Comparison of ENCODE assay signal across 9 cellular contexts in genomic region chr9:112059145-112059979, GRCh38.
DNase-seq lines count a peak whose midpoint lies in the region; ATAC-seq and TF ChIP-seq lines count a peak whose summit lies in the region.
"Had no signal": no experiment of that assay in that cellular context is flagged by ENCODE, and none has a peak within 500 bp of the region (broad histone marks: within the 10 kb centered on the region; RNA-seq: fewer than 3 reads in every experiment).

No MANE protein-coding gene starts in this region.

- intact Hi-C loops in psoas muscle (cut with DNase I): no loop called here

- peaks cover 10% of the 10 kb centered on the region for H3K4me1 ChIP-seq in psoas muscle

- H3K4me3 ChIP-seq in foreskin fibroblast (ENCODE audit: low read depth in 1 of 2, low read length in 2 of 2) (no peak overlapping the region), psoas muscle (no peak overlapping the region)

- no peaks in the 10 kb centered on the region for H3K36me3 ChIP-seq in psoas muscle (ENCODE audit: insufficient read depth in 1 of 2, low read depth in 1 of 2)

- ATAC-seq in psoas muscle (peak; percentile 33 to 54 (median 39)), GM21528 (IDR thresholded peaks at IDR 0.05; ENCODE audit: low FRiP score, unreplicated experiment) (no peak), GM19324 (IDR thresholded peaks at IDR 0.05; ENCODE audit: low FRiP score, unreplicated experiment) (no peak), GM21381 (IDR thresholded peaks at IDR 0.05; ENCODE audit: unreplicated experiment) (no peak)

- CTCF ChIA-PET in RWPE1 (lab: Yijun Ruan, JAX): interaction anchor here (1.8 kb wide), 1 partner anchor 15 kb away, joined by 5 read pairs; no protein-coding TSS in a partner anchor

- no peaks in the 10 kb centered on the region for H3K27me3 ChIP-seq in psoas muscle (ENCODE audit: insufficient read depth in 3 of 3, low read length in 2 of 3)

- POLR2A ChIA-PET in RWPE1 (lab: Yijun Ruan, JAX; ENCODE audit: low non-redundant PET): no interaction called here

- TF ChIP-seq CTCF in RWPE1 (conservative IDR thresholded peaks at IDR 0.05; ENCODE audit: low read depth): no peak
- no peak for TF ChIP-seq CTCF in foreskin fibroblast (IDR thresholded peaks at IDR 0.05; ENCODE audit: low read depth, low read length)
- no peak for TF ChIP-seq CTCF in psoas muscle (IDR thresholded peaks at IDR 0.05)

- 37 to 48% (median 41%) methylated on average over 13 of the region's 13 CpGs for WGBS in psoas muscle, 3 donors

- peak; percentile 94 for DNase-seq in CD1c-positive myeloid dendritic cell (ENCODE audit: extremely low spot score)
- DNase-seq in RWPE1 (ENCODE audit: low spot score): peak; percentile 57
- DNase-seq in foreskin fibroblast: peak; percentile 91 to 94
- DNase-seq in psoas muscle: no peak
- no peak for DNase-seq in activated CD4-positive, alpha-beta T cell treated with anti-CD3 and anti-CD28 coated beads for 4 hours

- H3K27ac ChIP-seq in RWPE1: peak overlapping the region; percentile 14; the same call in 1 of the 2 replicates
- peak overlapping the region; percentile 47 for H3K27ac ChIP-seq in psoas muscle
- H3K27ac ChIP-seq: VCaP had no signal

- no peaks in the 10 kb centered on the region for H3K9me3 ChIP-seq in psoas muscle

Comparison
In these comparisons a context has a peak if more than half of its experiments do, and no peak if none do; other contexts are left out.
1. DNase-seq: peak in CD1c-positive myeloid dendritic cell (single experiment), RWPE1 (single experiment) and foreskin fibroblast (2 of 2); none in psoas muscle (0 of 2) and activated CD4-positive, alpha-beta T cell treated with anti-CD3 and anti-CD28 coated beads for 4 hours (0 of 2).
2. ATAC-seq: peak in psoas muscle (4 of 4); none in GM21528 (single experiment), GM19324 (single experiment) and GM21381 (single experiment).